ENCODE assay signal across 11 cellular contexts in the genomic region with DNA sequence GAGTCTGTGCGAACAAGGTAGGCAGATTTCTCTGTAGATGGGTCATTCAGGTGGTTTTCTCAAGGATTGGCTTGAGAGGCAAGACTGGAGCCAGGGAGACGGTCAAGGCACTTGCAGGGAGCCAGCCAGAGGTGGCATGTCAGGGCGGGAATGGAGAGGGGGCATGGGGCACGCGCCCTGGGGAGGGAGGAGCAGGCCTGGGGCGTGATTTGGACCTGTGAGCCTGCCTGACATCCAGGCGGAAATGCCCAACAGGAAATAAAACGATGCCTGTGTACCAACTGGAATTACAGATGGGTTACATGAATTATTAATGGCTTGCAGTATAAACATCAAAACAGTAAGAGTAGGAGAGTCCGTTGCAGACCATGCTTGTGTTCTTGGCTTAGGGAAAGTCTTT. TPM values are rescaled to one million over a fixed set of nuclear protein-coding genes. Genes with fewer than 3 reads are reported as not detected.
A peak's percentile ranks its signal among the peaks of the same experiment; 100 is the strongest.
DNase-seq lines count a peak whose midpoint lies in the region; ATAC-seq, FAIRE-seq and TF ChIP-seq lines count a peak whose summit lies in the region.
"Had no signal": no experiment of that assay in that cellular context is flagged by ENCODE, and none has a peak within 500 bp of the region (broad histone marks: within the 10 kb centered on the region; RNA-seq: fewer than 3 reads in every experiment).

No MANE protein-coding gene starts in this region.

- H2BK15ac ChIP-seq in H1 (ENCODE audit: low read length): no peak overlapping the region

- peak; percentile 68 for DNase-seq in SK-N-SH
- DNase-seq in H1 (ENCODE audit: low read depth in 1 of 2, low spot score in 2 of 2): no peak
- DNase-seq in mucosa of descending colon: peak in 2 of 3 donors; percentile 52 to 54
- DNase-seq in upper lobe of right lung: no peak
- no peak for DNase-seq in frontal cortex (ENCODE audit: low spot score in 2 of 2)
- no peak for DNase-seq in GM12892 (ENCODE audit: insufficient read length)
- no peak for DNase-seq in activated CD4-positive, alpha-beta T cell treated with anti-CD3 and anti-CD28 coated beads, Interleukin-2, amount 50 U/mL, for 4 hours
- DNase-seq: GDM1, NCI-H146 had no signal

- 0 out of 2 replicates have a peak overlapping the region, but pooled peaks have one; percentile 84 for H2BK12ac ChIP-seq in H1 (ENCODE audit: low read depth, low read length)

- FAIRE-seq in H1 (lab: Jason Lieb, UNC): no peak
- FAIRE-seq in frontal cortex (lab: Jason Lieb, UNC): no peak
- no peak for FAIRE-seq in GM12892 (lab: Jason Lieb, UNC)

- H3K18ac ChIP-seq in H1 (ENCODE audit: extremely low read depth, low read length): no peak overlapping the region

- H3F3A ChIP-seq in SK-N-SH (replicated peaks; ENCODE audit: insufficient read depth): peaks cover 7% of the 10 kb centered on the region

- H3K9ac ChIP-seq in SK-N-SH (no peak overlapping the region), H1 (replicated peaks in 1 of 4; ENCODE audit: extremely low read depth in 1 of 4, low read depth in 3 of 4, low read length in 3 of 4) (no peak overlapping the region)

- H3K27ac ChIP-seq in SK-N-SH (ENCODE audit: low read depth in 2 of 2, low read length in 1 of 2): peak overlapping the region in 1 of 2 experiments; percentile 5; a peak in 2 of 4 replicates
- no peak overlapping the region for H3K27ac ChIP-seq in H1 (ENCODE audit: low read depth, low read length)
- peak overlapping the region; percentile 21 for H3K27ac ChIP-seq in upper lobe of right lung

- H4K8ac ChIP-seq in H1 (ENCODE audit: extremely low read depth, insufficient read depth, low read length): no peak overlapping the region

- H3K9me2 ChIP-seq in SK-N-SH: no peaks in the 10 kb centered on the region

- TF ChIP-seq EP300 in SK-N-SH (IDR thresholded peaks at IDR 0.05; ENCODE audit: borderline replicate concordance in 1 of 2, low read depth in 1 of 2, low read length in 1 of 2) (no peak), H1 (IDR thresholded peaks at IDR 0.05; ENCODE audit: borderline replicate concordance in 1 of 2, low read depth in 2 of 2, low read length in 2 of 2) (no peak)

- H2AFZ ChIP-seq in SK-N-SH (ENCODE audit: low read depth) (no peak overlapping the region), H1 (ENCODE audit: low read length) (no peak overlapping the region)

- POLR2A ChIA-PET in SK-N-SH (lab: Yijun Ruan, JAX): interaction anchor here (1.2 kb wide), 1 partner anchor 44 kb away, joined by 6 read pairs; no protein-coding TSS in a partner anchor
- POLR2A ChIA-PET in H1 (lab: Charles Lee; ENCODE audit: partially characterized antibody): no interaction called here

- TF ChIP-seq RAD21 in SK-N-SH (IDR thresholded peaks at IDR 0.05; ENCODE audit: low read length) (no peak), H1 (IDR thresholded peaks at IDR 0.05 in 1 of 2, conservative IDR thresholded peaks at IDR 0.05 in 1 of 2; ENCODE audit: low read depth in 2 of 2, low read length in 2 of 2) (no peak)

- H3K27me3 ChIP-seq in SK-N-SH (ENCODE audit: insufficient read depth) (no peaks in the 10 kb centered on the region), H1 (replicated peaks in 1 of 4; ENCODE audit: control insufficient read depth in 3 of 4, extremely low read depth in 1 of 4, insufficient read depth in 3 of 4, low read length in 3 of 4) (no peaks in the 10 kb centered on the region), upper lobe of right lung (no peaks in the 10 kb centered on the region)

- H2BK5ac ChIP-seq in H1 (ENCODE audit: low read depth, low read length): peak overlapping the region; percentile 52; the same call in 1 of the 2 replicates

- H2BK120ac ChIP-seq in H1 (replicated peaks; ENCODE audit: low read depth, low read length): no peak overlapping the region

- no peaks in the 10 kb centered on the region for H3K23me2 ChIP-seq in H1 (ENCODE audit: low read depth, low read length)

- H4K91ac ChIP-seq in H1 (replicated peaks; ENCODE audit: insufficient read length, low read length): no peak overlapping the region

- H3K56ac ChIP-seq in H1 (replicated peaks; ENCODE audit: insufficient read length, low read depth, low read length): no peak overlapping the region

- WGBS in SK-N-SH (ENCODE audit: low lambda C conversion rate): 77% methylated on average over 9 of the region's 9 CpGs
- WGBS in H1 (ENCODE audit: extremely low coverage in 1 of 2, insufficient coverage in 1 of 2, insufficient read length in 1 of 2, insufficient replicate concordance in 2 of 2, low coverage in 1 of 2, low lambda C conversion rate in 2 of 2, missing lambda C conversion rate in 1 of 2), 2 experiments: 90% methylated on average over 9 of the region's 9 CpGs; no CpG with 5 or more reads in 1 of the 2 experiments

- peaks cover 100% of the 10 kb centered on the region for H3K79me2 ChIP-seq in SK-N-SH (ENCODE audit: insufficient read depth)
- H3K79me2 ChIP-seq in H1 (ENCODE audit: control insufficient read depth in 1 of 2, insufficient read depth in 2 of 2, low read length in 2 of 2): peaks cover 59 to 98% of the 10 kb centered on the region in 2 experiments

- ATAC-seq in SK-N-SH treated with all-trans-retinoic acid at 6 μM for 48 hours: no peak; the same call in 2 of the 3 replicates
- ATAC-seq in mucosa of descending colon: peak; percentile 84
- peak; percentile 35 for ATAC-seq in upper lobe of right lung

- intact Hi-C loops in mucosa of descending colon (cut with DNase I, micrococcal nuclease): no loop called here
- intact Hi-C loops in upper lobe of right lung (cut with DNase I): no loop called here

- H3K36me3 ChIP-seq in SK-N-SH (replicated peaks in 1 of 2; ENCODE audit: control insufficient read depth in 1 of 2, insufficient read depth in 2 of 2, low read length in 1 of 2): peaks cover 2 to 19% of the 10 kb centered on the region in 2 experiments
- no peaks in the 10 kb centered on the region; a peak in 1 of 8 replicates for H3K36me3 ChIP-seq in H1 (ENCODE audit: control insufficient read depth in 2 of 4, insufficient read depth in 4 of 4, low read length in 3 of 4)
- no peaks in the 10 kb centered on the region for H3K36me3 ChIP-seq in mucosa of descending colon (ENCODE audit: low read depth)
- no peaks in the 10 kb centered on the region for H3K36me3 ChIP-seq in upper lobe of right lung

- H3K9me3 ChIP-seq in SK-N-SH (no peaks in the 10 kb centered on the region), H1 (ENCODE audit: insufficient read depth in 2 of 2, low read depth in 1 of 2, low read length in 1 of 2) (no peaks in the 10 kb centered on the region), mucosa of descending colon (no peaks in the 10 kb centered on the region), upper lobe of right lung (no peaks in the 10 kb centered on the region)

- peaks cover 31 to 32% of the 10 kb centered on the region in 2 experiments; a peak in 3 of 4 replicates for H3K4me1 ChIP-seq in SK-N-SH (ENCODE audit: control insufficient read depth in 1 of 2, insufficient read depth in 2 of 2, low read depth in 1 of 2, low read length in 1 of 2)
- H3K4me1 ChIP-seq in H1 (replicated peaks in 1 of 4; ENCODE audit: control insufficient read depth in 3 of 4, insufficient read depth in 4 of 4, low read length in 3 of 4): peaks cover 3 to 15% (median 7%) of the 10 kb centered on the region in 4 experiments; a peak in 6 of 7 replicates
- peaks cover 22% of the 10 kb centered on the region for H3K4me1 ChIP-seq in mucosa of descending colon (ENCODE audit: low read depth)
- H3K4me1 ChIP-seq in upper lobe of right lung: peaks cover 25% of the 10 kb centered on the region

- H3K4me2 ChIP-seq in SK-N-SH: no peak overlapping the region
- no peak overlapping the region for H3K4me2 ChIP-seq in H1 (ENCODE audit: insufficient read depth in 1 of 2, low read depth in 2 of 2, low read length in 2 of 2)

- H3K4ac ChIP-seq in H1 (replicated peaks; ENCODE audit: insufficient read length, low read depth, low read length): no peak overlapping the region

- no peak overlapping the region for H2BK20ac ChIP-seq in H1 (ENCODE audit: low read length)

- no peak overlapping the region for H3K23ac ChIP-seq in H1 (ENCODE audit: insufficient read length)

- TF ChIP-seq POLR2A in H1 (IDR thresholded peaks at IDR 0.05; ENCODE audit: control extremely low read depth in 1 of 2, low read depth in 2 of 2, low read length in 2 of 2) (no peak), GM12892 (IDR thresholded peaks at IDR 0.05; ENCODE audit: low read depth, low read length) (no peak)

- no peak overlapping the region for H3K4me3 ChIP-seq in SK-N-SH (ENCODE audit: low read depth in 2 of 2, low read length in 1 of 2)
- no peak overlapping the region for H3K4me3 ChIP-seq in H1 (ENCODE audit: extremely low read depth in 1 of 4, insufficient read depth in 2 of 4, low read depth in 3 of 4, low read length in 4 of 4)
- no peak overlapping the region for H3K4me3 ChIP-seq in mucosa of descending colon
- H3K4me3 ChIP-seq in upper lobe of right lung: no peak overlapping the region
- H3K4me3 ChIP-seq: skin epidermis had no signal

- H4K20me1 ChIP-seq in SK-N-SH (ENCODE audit: insufficient read depth) (peaks cover 58% of the 10 kb centered on the region), H1 (replicated peaks in 1 of 2; ENCODE audit: control insufficient read depth in 1 of 2, insufficient read depth in 2 of 2, low read length in 2 of 2) (peaks cover 31 to 42% of the 10 kb centered on the region in 2 experiments)

- TF ChIP-seq CTCF in SK-N-SH (IDR thresholded peaks at IDR 0.05) (no peak), H1 (IDR thresholded peaks at IDR 0.05; ENCODE audit: control extremely low read depth in 1 of 3, insufficient read depth in 1 of 3, low read depth in 1 of 3, low read length in 3 of 3) (no peak), mucosa of descending colon (IDR thresholded peaks at IDR 0.05) (no peak), upper lobe of right lung (IDR thresholded peaks at IDR 0.05) (no peak)

- CTCF ChIA-PET in SK-N-SH (lab: Yijun Ruan, JAX): interaction anchor here (1.0 to 3.9 kb wide), 6 partner anchors 9 to 49 kb away, joined by 3 to 31 read pairs (median 7); a partner anchor contains a TSS
- CTCF ChIA-PET in H1 (lab: Charles Lee; ENCODE audit: partially characterized antibody): interaction anchor here (1.3 to 2.4 kb wide), 6 partner anchors 14 to 50 kb away, joined by 5 to 16 read pairs (median 6); no protein-coding TSS in a partner anchor

- H3K14ac ChIP-seq in H1 (ENCODE audit: insufficient read length): no peak overlapping the region

- peaks cover 21% of the 10 kb centered on the region for H3K79me1 ChIP-seq in H1 (ENCODE audit: low read depth, low read length)

- H2AK5ac ChIP-seq in H1 (ENCODE audit: low read depth, low read length): no peak overlapping the region

- H4K5ac ChIP-seq in H1 (ENCODE audit: insufficient read length, low read depth, low read length): no peak overlapping the region

RNA-seq across cellular contexts. Expression of a gene that starts 8.6 kb away (rescaled TPM):
- polyA plus RNA-seq in SK-N-SH (2012; rRNA removed) (369 and 560 TPM in 2 replicates), H1 (2011; rRNA removed) (158 and 324 TPM in 2 replicates)
- 137 and 282 TPM in 2 replicates for polyA plus RNA-seq in SK-N-SH (2012; cell fraction: cytosol; rRNA removed)
- polyA plus RNA-seq in SK-N-SH (2012; cell fraction: nucleus; rRNA removed): 1,170 and 1,470 TPM in 2 replicates
- total RNA-seq in H1 (2021; fragmentation: NEBNext Ultra II Directional; extraction: Animal tissue kit (Norgen Biotek cat#: 25700)): 105 and 108 TPM in 2 replicates
- polyA plus RNA-seq in H1 (2011; cell fraction: cytosol; rRNA removed): 235 TPM
- 512 TPM for polyA plus RNA-seq in H1 (2011; cell fraction: nucleus; rRNA removed)
- polyA plus RNA-seq in H1 (2012, experiment 1 of 2): 69.8 to 110 TPM (median 95.7 TPM) in 4 replicates
- polyA plus RNA-seq in H1 (2012, experiment 2 of 2): 31.4 TPM
- polyA plus RNA-seq in H1 (2013, experiment 1 of 2): 110 TPM
- 106 TPM for polyA plus RNA-seq in H1 (2013, experiment 2 of 2)
- 149 and 180 TPM in 2 replicates for polyA minus RNA-seq in H1 (2011; rRNA and poly(A)+ RNA removed)
- polyA minus RNA-seq in H1 (2011; cell fraction: cytosol; rRNA and poly(A)+ RNA removed): 83.6 TPM
- 211 TPM for polyA minus RNA-seq in H1 (2011; cell fraction: nucleus; rRNA and poly(A)+ RNA removed)
- total RNA-seq in mucosa of descending colon (100 to 1,000 TPM; 151 to 179 (median 164) TPM), upper lobe of right lung (127 TPM), frontal cortex (103 TPM)
- polyA plus RNA-seq in GM12892 (2012; ENCODE audit: missing spikeins): 57.6 TPM

RNA-seq across cellular contexts. Expression of a gene that starts 52.7 kb away (rescaled TPM):
- polyA plus RNA-seq in SK-N-SH (2012; rRNA removed) (63.1 and 65.4 TPM in 2 replicates), H1 (2011; rRNA removed) (74.1 and 95.0 TPM in 2 replicates)
- 20.4 and 32.7 TPM in 2 replicates for polyA plus RNA-seq in SK-N-SH (2012; cell fraction: cytosol; rRNA removed)
- 341 and 380 TPM in 2 replicates for polyA plus RNA-seq in SK-N-SH (2012; cell fraction: nucleus; rRNA removed)
- total RNA-seq in H1 (2021; fragmentation: NEBNext Ultra II Directional; extraction: Animal tissue kit (Norgen Biotek cat#: 25700)): 52.1 and 56.7 TPM in 2 replicates
- 73.5 TPM for polyA plus RNA-seq in H1 (2011; cell fraction: cytosol; rRNA removed)
- polyA plus RNA-seq in H1 (2011; cell fraction: nucleus; rRNA removed): 137 TPM
- polyA plus RNA-seq in H1 (2012, experiment 1 of 2): 42.9 to 72.1 TPM (median 69.9 TPM) in 4 replicates
- 52.9 TPM for polyA plus RNA-seq in H1 (2012, experiment 2 of 2)
- polyA plus RNA-seq in H1 (2013, experiment 1 of 2): 40.9 TPM
- polyA plus RNA-seq in H1 (2013, experiment 2 of 2): 40.1 TPM
- polyA minus RNA-seq in H1 (2011; rRNA and poly(A)+ RNA removed): 17.7 and 19.3 TPM in 2 replicates
- polyA minus RNA-seq in H1 (2011; cell fraction: cytosol; rRNA and poly(A)+ RNA removed): 28.7 TPM
- 22.5 TPM for polyA minus RNA-seq in H1 (2011; cell fraction: nucleus; rRNA and poly(A)+ RNA removed)
- total RNA-seq in mucosa of descending colon (10 to 100 TPM; 36.9 to 48.8 (median 48.2) TPM), upper lobe of right lung (35.1 TPM), frontal cortex (20.8 TPM)
- 18.8 TPM for polyA plus RNA-seq in GM12892 (2012; ENCODE audit: missing spikeins)

Comparison
In these comparisons a context has a peak if more than half of its experiments do, and no peak if none do; other contexts are left out.
1. DNase-seq: peak in SK-N-SH (single experiment) and mucosa of descending colon (2 of 3); none in H1 (0 of 2), upper lobe of right lung (single experiment), frontal cortex (0 of 2), GM12892 (single experiment) and activated CD4-positive, alpha-beta T cell treated with anti-CD3 and anti-CD28 coated beads, Interleukin-2, amount 50 U/mL, for 4 hours (0 of 2).